ENCODE assay signal across 1 cellular context in the genomic region with DNA sequence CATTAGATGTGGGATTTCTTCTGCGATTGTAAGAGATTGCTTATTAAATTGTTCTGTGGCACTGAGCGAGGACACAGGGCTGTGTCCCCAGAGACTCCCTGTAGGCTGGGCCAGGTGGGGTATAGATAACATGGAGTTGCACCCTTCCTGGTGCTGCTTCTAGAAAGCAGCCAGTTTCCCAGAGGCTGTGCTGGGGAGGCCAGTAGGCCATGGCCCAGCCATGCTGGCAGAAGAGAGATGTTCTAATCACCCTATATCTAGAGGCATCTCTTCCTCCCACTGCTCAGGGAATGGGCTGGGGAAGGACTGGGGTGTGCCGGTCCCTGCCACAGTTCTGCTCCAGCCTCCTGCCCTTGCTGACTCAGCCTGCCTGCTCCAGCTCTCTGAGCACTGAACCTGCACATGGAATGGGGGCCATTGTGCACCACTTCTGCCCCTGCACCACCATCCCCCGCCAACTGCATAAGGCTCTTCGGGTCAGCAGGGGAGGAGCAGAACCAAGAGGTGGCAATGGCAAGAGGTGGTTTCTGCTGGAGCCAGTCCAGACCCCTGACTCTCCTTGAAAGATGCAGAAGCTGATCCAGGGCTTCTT.
TF ChIP-seq lines count a peak whose summit lies in the region.

No MANE protein-coding gene starts in this region.

TF ChIP-seq in HCT116, 20 proteins besides CTCF, POLR2A, EP300 and RAD21 (continued from another document):
- TF ChIP-seq EGR1 (IDR thresholded peaks at IDR 0.05; ENCODE audit: low read depth) (no peak), YY1 (IDR thresholded peaks at IDR 0.05; ENCODE audit: extremely low read depth, insufficient replicate concordance, low read depth, low read length) (no peak)
